In genomic region chr13:99980201-99981114, GRCh38 we compare ENCODE assay signal across 8 cellular contexts. TPM values are rescaled to one million over a fixed set of nuclear protein-coding genes. Genes with fewer than 3 reads are reported as not detected.
DNase-seq lines count a peak whose midpoint lies in the region; ATAC-seq and TF ChIP-seq lines count a peak whose summit lies in the region.

No MANE protein-coding gene starts in this region.

- peak overlapping the region; percentile 32 to 49 for H3K4me3 ChIP-seq in right atrium auricular region
- H3K4me3 ChIP-seq in skeletal muscle cell (ENCODE audit: low read depth, low read length) = peak overlapping the region; percentile 43

- POLR2A ChIA-PET in activated CD4-positive, alpha-beta T cell treated with anti-CD3 and anti-CD28 coated beads for 36 hours (lab: Charles Lee) = no interaction called here
- POLR2A ChIA-PET in activated CD4-positive, alpha-beta T cell treated with anti-CD3 and anti-CD28 coated beads, Interleukin-2, amount 10 ng/mL, durations not matched to agents 7 days and 5 days (lab: Charles Lee) = no interaction called here

- no peak overlapping the region for H3K27ac Mint-ChIP-seq in activated CD4-positive, alpha-beta T cell treated with anti-CD3 and anti-CD28 coated beads for 36 hours
- no peak overlapping the region for H3K27ac Mint-ChIP-seq in activated CD4-positive, alpha-beta T cell treated with anti-CD3 and anti-CD28 coated beads, Interleukin-2, amount 10 ng/mL, durations not matched to agents 7 days and 5 days

- peak overlapping the region; percentile 30 for H3K4me3 Mint-ChIP-seq in activated CD4-positive, alpha-beta T cell treated with anti-CD3 and anti-CD28 coated beads for 36 hours
- no peak overlapping the region for H3K4me3 Mint-ChIP-seq in activated CD4-positive, alpha-beta T cell treated with anti-CD3 and anti-CD28 coated beads, Interleukin-2, amount 10 ng/mL, durations not matched to agents 7 days and 5 days

- intact Hi-C loops in activated CD4-positive, alpha-beta T cell treated with anti-CD3 and anti-CD28 coated beads for 36 hours (cut with DNase I, micrococcal nuclease) = loop anchor here (1.0 to 10.0 kb wide), 7 partner anchors 10 to 692 kb away; partner anchors contain the start of genes CLYBL (in 1 of the 2) and TMTC4 (in 1 of the 2)

- DNase-seq in activated CD4-positive, alpha-beta T cell treated with anti-CD3 and anti-CD28 coated beads for 36 hours = peak; percentile 80
- DNase-seq in activated CD4-positive, alpha-beta T cell treated with anti-CD3 and anti-CD28 coated beads, Interleukin-2, amount 10 ng/mL, durations not matched to agents 7 days and 5 days = no peak
- peak in 66 of 76 experiments; percentile 4 to 87 (median 60) for DNase-seq in HUDEP-2 (lab: John Stamatoyannopoulos, UW; ENCODE audit: unreplicated experiment in 76 of 76)
- DNase-seq in SIG-M5 treated with dmso at 0.1 percent for 504 hours (lab: John Stamatoyannopoulos, UW; ENCODE audit: unreplicated experiment) = peak; percentile 88
- DNase-seq in amniotic stem cell (lab: John Stamatoyannopoulos, UW) = peak; percentile 20
- DNase-seq in right atrium auricular region (ENCODE audit: low spot score) = peak; percentile 57
- DNase-seq in skeletal muscle cell (ENCODE audit: low read depth) = peak; percentile 6
- DNase-seq in NCI-H128 (lab: John Stamatoyannopoulos, UW; ENCODE audit: unreplicated experiment) = no peak

- ATAC-seq in activated CD4-positive, alpha-beta T cell treated with anti-CD3 and anti-CD28 coated beads for 36 hours = peak; percentile 82

- no peaks in the 10 kb centered on the region for H3K36me3 Mint-ChIP-seq in activated CD4-positive, alpha-beta T cell treated with anti-CD3 and anti-CD28 coated beads for 36 hours (ENCODE audit: low read depth)
- peaks cover 2% of the 10 kb centered on the region for H3K36me3 Mint-ChIP-seq in activated CD4-positive, alpha-beta T cell treated with anti-CD3 and anti-CD28 coated beads, Interleukin-2, amount 10 ng/mL, durations not matched to agents 7 days and 5 days (ENCODE audit: low read depth)

- peaks cover 3% of the 10 kb centered on the region for H3K9me3 Mint-ChIP-seq in activated CD4-positive, alpha-beta T cell treated with anti-CD3 and anti-CD28 coated beads for 36 hours (ENCODE audit: low read depth)
- peaks cover 2% of the 10 kb centered on the region for H3K9me3 Mint-ChIP-seq in activated CD4-positive, alpha-beta T cell treated with anti-CD3 and anti-CD28 coated beads, Interleukin-2, amount 10 ng/mL, durations not matched to agents 7 days and 5 days

- H3K27me3 Mint-ChIP-seq in activated CD4-positive, alpha-beta T cell treated with anti-CD3 and anti-CD28 coated beads for 36 hours = peaks cover 58% of the 10 kb centered on the region
- H3K27me3 Mint-ChIP-seq in activated CD4-positive, alpha-beta T cell treated with anti-CD3 and anti-CD28 coated beads, Interleukin-2, amount 10 ng/mL, durations not matched to agents 7 days and 5 days = peaks cover 67% of the 10 kb centered on the region

- no peak for TF ChIP-seq CTCF in right atrium auricular region (IDR thresholded peaks at IDR 0.05)

- H3K27me3 ChIP-seq in right atrium auricular region = peaks cover 60 to 87% of the 10 kb centered on the region in 2 donors

- no peaks in the 10 kb centered on the region for H3K36me3 ChIP-seq in right atrium auricular region

- CTCF ChIA-PET in activated CD4-positive, alpha-beta T cell treated with anti-CD3 and anti-CD28 coated beads for 36 hours (lab: Charles Lee) = interaction anchor here (0.5 to 0.7 kb wide), 3 partner anchors 448 to 1676 kb away, joined by 3 read pairs; no protein-coding TSS in a partner anchor
- CTCF ChIA-PET in activated CD4-positive, alpha-beta T cell treated with anti-CD3 and anti-CD28 coated beads, Interleukin-2, amount 10 ng/mL, durations not matched to agents 7 days and 5 days (lab: Charles Lee) = interaction anchor here (0.5 to 1.5 kb wide), 2 partner anchors 11 to 56 kb away, joined by 3 to 4 read pairs; no protein-coding TSS in a partner anchor

- H3K4me1 Mint-ChIP-seq in activated CD4-positive, alpha-beta T cell treated with anti-CD3 and anti-CD28 coated beads for 36 hours = peaks cover 25% of the 10 kb centered on the region
- peaks cover 21% of the 10 kb centered on the region for H3K4me1 Mint-ChIP-seq in activated CD4-positive, alpha-beta T cell treated with anti-CD3 and anti-CD28 coated beads, Interleukin-2, amount 10 ng/mL, durations not matched to agents 7 days and 5 days

- H3K9me3 ChIP-seq in right atrium auricular region = no peaks in the 10 kb centered on the region

- H3K27ac ChIP-seq in right atrium auricular region = no peak overlapping the region

- H3K4me1 ChIP-seq in right atrium auricular region = peaks cover 0 to 39% of the 10 kb centered on the region in 2 donors

RNA-seq across cellular contexts. Expression of gene ZIC2, which starts 1.1 kb away (rescaled TPM):
- not detected for total RNA-seq in activated CD4-positive, alpha-beta T cell treated with anti-CD3 and anti-CD28 coated beads for 36 hours
- total RNA-seq in activated CD4-positive, alpha-beta T cell treated with anti-CD3 and anti-CD28 coated beads, Interleukin-2, amount 10 ng/mL, durations not matched to agents 7 days and 5 days = not detected
- total RNA-seq in right atrium auricular region = under 1 TPM in 1 of 2 donors, not detected in 1; 0.08 TPM

RNA-seq across cellular contexts. Expression of gene ZIC5, which starts 8.9 kb away (rescaled TPM):
- total RNA-seq in activated CD4-positive, alpha-beta T cell treated with anti-CD3 and anti-CD28 coated beads for 36 hours = not detected
- not detected for total RNA-seq in activated CD4-positive, alpha-beta T cell treated with anti-CD3 and anti-CD28 coated beads, Interleukin-2, amount 10 ng/mL, durations not matched to agents 7 days and 5 days
- not detected for total RNA-seq in right atrium auricular region

Comparison
In these comparisons a context has a peak if more than half of its experiments do, and no peak if none do; other contexts are left out.
1. DNase-seq: peak in activated CD4-positive, alpha-beta T cell treated with anti-CD3 and anti-CD28 coated beads for 36 hours (single experiment), HUDEP-2 (66 of 76), SIG-M5 treated with dmso at 0.1 percent for 504 hours (single experiment), amniotic stem cell (single experiment), right atrium auricular region (single experiment) and skeletal muscle cell (single experiment); none in activated CD4-positive, alpha-beta T cell treated with anti-CD3 and anti-CD28 coated beads, Interleukin-2, amount 10 ng/mL, durations not matched to agents 7 days and 5 days (single experiment) and NCI-H128 (single experiment).